Comparison of ENCODE assay signal across 28 cellular contexts in genomic region chr19:2357279-2358206, GRCh38. TPM values are rescaled to one million over a fixed set of nuclear protein-coding genes. Genes with fewer than 3 reads are reported as not detected.
"Had no signal": no experiment of that assay in that cellular context is flagged by ENCODE, and none has a peak within 500 bp of the region (broad histone marks: within the 10 kb centered on the region; RNA-seq: fewer than 3 reads in every experiment).

No MANE protein-coding gene starts in this region.

- DNase-seq: dorsolateral prefrontal cortex; effector CD4-positive, alpha-beta T cell; foreskin fibroblast; gastrocnemius medialis; head of caudate nucleus; mesenchymal stem cell; naive B cell; sigmoid colon; stimulated activated CD4-positive, alpha-beta T cell treated with anti-CD3 and anti-CD28 coated beads, Interleukin-4, amount 100 ng/mL, for 4 hours; stimulated activated naive CD8-positive, alpha-beta T cell treated with anti-CD3 and anti-CD28 coated beads, Interleukin-15, Interleukin-2, amounts not matched to agents 100 U/mL and 50 U/mL, for 24 hours; substantia nigra; testis; tibial artery had no signal

- FAIRE-seq: colon, keratinocyte had no signal

- H3K27me3 ChIP-seq: testis had no signal

- ATAC-seq: esophagus mucosa; gastrocnemius medialis; left lobe of liver; natural killer cell treated with Interleukin-12 subunit alpha and Interleukin-12 subunit beta and Interleukin-15 and Interleukin-18, amount 100 ng/mL, for 72 hours; stimulated activated memory B cell treated with anti-CD40 and anti-IgM and Interleukin-4, amounts not matched to agents 10 μg/mL and 1 μg/mL and 100 μg/mL, for 72 hours; stimulated activated naive CD8-positive, alpha-beta T cell treated with anti-CD3 and anti-CD28 coated beads, Interleukin-15, Interleukin-2, amounts not matched to agents 100 U/mL and 50 U/mL, for 24 hours had no signal

- H3K4me1 ChIP-seq: prostate gland, testis, tibial artery had no signal

- H3K27ac ChIP-seq: dorsolateral prefrontal cortex, epithelial cell of prostate, gastrocnemius medialis, prostate gland, right atrium auricular region, sigmoid colon, testis, tibial artery had no signal

- H3K9me3 ChIP-seq: gastrocnemius medialis, mucosa of descending colon, prostate gland, right atrium auricular region, sigmoid colon, testis, tibial artery had no signal

- H3K4me3 ChIP-seq: dorsolateral prefrontal cortex, gastrocnemius medialis, lung, mucosa of descending colon, prostate gland, right atrium auricular region, sigmoid colon, testis, tibial artery had no signal

- H3K36me3 ChIP-seq: prostate gland had no signal

RNA-seq across cellular contexts. Expression of gene TMPRSS9, which starts 2.5 kb away (rescaled TPM):
- total RNA-seq: esophagus mucosa; gastrocnemius medialis; glomerular endothelial cell; natural killer cell treated with Interleukin-12 subunit alpha and Interleukin-12 subunit beta and Interleukin-15 and Interleukin-18, amount 100 ng/mL, for 72 hours; right atrium auricular region had no signal
- polyA plus RNA-seq: keratinocyte had no signal

RNA-seq across cellular contexts. Expression of gene LINGO3, which starts 49.6 kb away (rescaled TPM):
- total RNA-seq: esophagus mucosa, gastrocnemius medialis, glomerular endothelial cell, left lobe of liver, mucosa of descending colon, neural crest cell, right atrium auricular region, skeletal muscle tissue, urinary bladder had no signal
- polyA plus RNA-seq: keratinocyte had no signal
